8 cellular contexts compared by ENCODE assay signal in the genomic region with DNA sequence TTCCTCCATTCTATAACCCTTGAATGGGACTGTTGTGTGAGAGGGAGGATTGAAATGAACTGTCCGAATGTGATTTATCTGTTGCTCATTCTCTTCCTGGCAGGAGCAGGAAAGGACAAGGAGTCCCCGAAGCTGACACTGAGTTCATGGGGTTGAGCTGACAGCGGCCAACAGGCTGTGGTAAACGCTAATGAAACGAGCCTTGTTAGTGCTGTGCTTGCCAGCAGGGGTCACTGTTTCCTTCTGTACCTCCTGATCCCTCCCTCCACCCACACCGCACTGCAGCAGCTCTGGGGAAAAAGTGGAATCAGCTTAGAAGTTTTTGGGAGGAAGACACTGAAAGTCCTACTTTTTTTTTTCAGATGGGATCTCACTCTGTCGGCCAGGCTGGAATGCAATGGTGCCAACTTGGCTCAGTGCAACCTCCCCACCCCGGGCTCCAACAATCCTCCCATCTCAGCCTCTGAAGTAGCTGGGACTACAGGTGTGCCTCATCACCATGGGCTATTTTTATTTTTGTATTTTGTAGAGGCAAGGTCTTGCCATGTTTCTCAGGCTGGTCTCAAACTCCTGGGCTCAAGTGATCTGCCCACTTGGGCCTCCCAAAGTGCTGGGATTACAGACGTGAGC. TPM values are rescaled to one million over a fixed set of nuclear protein-coding genes. Genes with fewer than 3 reads are reported as not detected.
DNase-seq lines count a peak whose midpoint lies in the region; ATAC-seq and TF ChIP-seq lines count a peak whose summit lies in the region.

No MANE protein-coding gene starts in this region.

- peaks cover 10% of the 10 kb centered on the region for H3K4me1 Mint-ChIP-seq in activated T-cell treated with anti-CD3 and anti-CD28 coated beads, Interleukin-2, amount 50 U/mL, for 72 hours (ENCODE audit: low read depth)
- H3K4me1 Mint-ChIP-seq in neural progenitor cell: no peaks in the 10 kb centered on the region

- H4K20me1 ChIP-seq in OCI-LY7 (ENCODE audit: insufficient read depth, low read length) (no peaks in the 10 kb centered on the region), neural progenitor cell (ENCODE audit: low read depth) (no peaks in the 10 kb centered on the region)

- H3K4me3 Mint-ChIP-seq in activated T-cell treated with anti-CD3 and anti-CD28 coated beads, Interleukin-2, amount 50 U/mL, for 72 hours: no peak overlapping the region
- H3K4me3 Mint-ChIP-seq in neural progenitor cell: no peak overlapping the region

- no peaks in the 10 kb centered on the region for H3K9me2 ChIP-seq in OCI-LY7 (ENCODE audit: insufficient read depth, low read length)

- no peak overlapping the region for H3K9ac ChIP-seq in neural progenitor cell

- peak; percentile 64 for DNase-seq in activated gamma-delta T cell treated with Interleukin-2 at 50 U/mL for 16 hours
- no peak for DNase-seq in activated gamma-delta T cell (lab: John Stamatoyannopoulos, UW)
- peak; percentile 62 for DNase-seq in OCI-LY7 (ENCODE audit: low spot score)
- peak; percentile 63 to 68 for DNase-seq in activated T-cell treated with anti-CD3 and anti-CD28 coated beads, Interleukin-2, amount 50 U/mL, for 72 hours
- DNase-seq in fibroblast of the conjunctiva (ENCODE audit: low read depth): peak; percentile 27
- peak; percentile 86 for DNase-seq in neural progenitor cell (ENCODE audit: low spot score)
- peak; percentile 53 for DNase-seq in stromal cell of bone marrow (ENCODE audit: low read depth)

- no peak overlapping the region for H3K4me2 ChIP-seq in OCI-LY7 (ENCODE audit: low read length)
- H3K4me2 ChIP-seq in neural progenitor cell: no peak overlapping the region

- no peaks in the 10 kb centered on the region for H3K9me3 Mint-ChIP-seq in activated T-cell treated with anti-CD3 and anti-CD28 coated beads, Interleukin-2, amount 50 U/mL, for 72 hours
- H3K9me3 Mint-ChIP-seq in neural progenitor cell: no peaks in the 10 kb centered on the region

- no peaks in the 10 kb centered on the region for H3K27me3 ChIP-seq in neural progenitor cell

- POLR2A ChIA-PET in OCI-LY7 (lab: Charles Lee): no interaction called here

- peak; percentile 46 to 61 for ATAC-seq in activated T-cell treated with anti-CD3 and anti-CD28 coated beads, Interleukin-2, amount 50 U/mL, for 72 hours (replicated peaks in 1 of 2)
- ATAC-seq in HG03460 (IDR thresholded peaks at IDR 0.05; ENCODE audit: unreplicated experiment): no peak

- no peaks in the 10 kb centered on the region for H3K27me3 Mint-ChIP-seq in activated T-cell treated with anti-CD3 and anti-CD28 coated beads, Interleukin-2, amount 50 U/mL, for 72 hours (ENCODE audit: low read depth)
- H3K27me3 Mint-ChIP-seq in neural progenitor cell (ENCODE audit: insufficient read depth, low read depth): no peaks in the 10 kb centered on the region

- no peaks in the 10 kb centered on the region for H3F3A ChIP-seq in neural progenitor cell (ENCODE audit: low read depth)

- peak; percentile 87 for TF ChIP-seq CTCF in OCI-LY7 (conservative IDR thresholded peaks at IDR 0.05; ENCODE audit: low read length)
- peak; percentile 81 for TF ChIP-seq CTCF in neural progenitor cell (IDR thresholded peaks at IDR 0.05)

- intact Hi-C loops in OCI-LY7 (cut with micrococcal nuclease; ENCODE audit: unreplicated experiment): loop anchor here (2.0 kb wide), 1 partner anchor 322 kb away; no protein-coding TSS in a partner anchor

- CTCF ChIA-PET in OCI-LY7 (lab: Charles Lee; ENCODE audit: unreplicated experiment): no interaction called here

- H3K79me2 ChIP-seq in OCI-LY7 (ENCODE audit: insufficient read depth, low read depth, low read length) (no peaks in the 10 kb centered on the region), neural progenitor cell (ENCODE audit: low read depth) (no peaks in the 10 kb centered on the region)

- H3K27ac ChIP-seq in OCI-LY7 (ENCODE audit: low read depth, low read length, poor library complexity, severe bottlenecking): no peak overlapping the region
- H3K27ac ChIP-seq in neural progenitor cell: no peak overlapping the region

- H3K4me1 ChIP-seq in OCI-LY7 (ENCODE audit: insufficient read depth, low read length, poor library complexity, severe bottlenecking) (no peaks in the 10 kb centered on the region), neural progenitor cell (no peaks in the 10 kb centered on the region)

- H3K36me3 Mint-ChIP-seq in activated T-cell treated with anti-CD3 and anti-CD28 coated beads, Interleukin-2, amount 50 U/mL, for 72 hours (ENCODE audit: insufficient read depth in 2 of 2): peaks cover 0 to 2% of the 10 kb centered on the region in 2 donors
- H3K36me3 Mint-ChIP-seq in neural progenitor cell: no peaks in the 10 kb centered on the region

- H3K4me3 ChIP-seq in OCI-LY7 (ENCODE audit: low read depth, low read length, poor library complexity, severe bottlenecking) (no peak overlapping the region), neural progenitor cell (no peak overlapping the region)

- no TSS peak for BruUV-seq in OCI-LY7 (replicated peaks; lab: Mats Ljungman, UMichigan)

- H2AFZ ChIP-seq in OCI-LY7 (ENCODE audit: low read length): no peak overlapping the region
- H2AFZ ChIP-seq in neural progenitor cell (replicated peaks): no peak overlapping the region

- H3K36me3 ChIP-seq in OCI-LY7 (ENCODE audit: insufficient read depth, low read length) (no peaks in the 10 kb centered on the region), neural progenitor cell (no peaks in the 10 kb centered on the region)

- H3K9me3 ChIP-seq in OCI-LY7 (ENCODE audit: low read length) (no peaks in the 10 kb centered on the region), neural progenitor cell (ENCODE audit: low read depth) (no peaks in the 10 kb centered on the region)

- no peak overlapping the region for H3K27ac Mint-ChIP-seq in activated T-cell treated with anti-CD3 and anti-CD28 coated beads, Interleukin-2, amount 50 U/mL, for 72 hours
- H3K27ac Mint-ChIP-seq in neural progenitor cell: no peak overlapping the region

RNA-seq across cellular contexts. Expression of a gene that starts 6.7 kb away (rescaled TPM):
- total RNA-seq in OCI-LY7 (2014; rRNA removed; shearing (Covaris generic)): 11.0 and 14.0 TPM in 2 replicates
- total RNA-seq in OCI-LY7 (2022) (16.0 and 17.5 TPM in 2 replicates), neural progenitor cell (ENCODE audit: low replicate concordance) (17.9 and 22.1 TPM in 2 replicates)
- 10 to 100 TPM; 16.1 to 21.0 TPM for total RNA-seq in activated T-cell treated with anti-CD3 and anti-CD28 coated beads, Interleukin-2, amount 50 U/mL, for 72 hours

RNA-seq across cellular contexts. Expression of a gene that starts 30.1 kb away (rescaled TPM):
- 14.6 and 16.2 TPM in 2 replicates for total RNA-seq in OCI-LY7 (2014; rRNA removed; shearing (Covaris generic))
- 14.2 and 17.4 TPM in 2 replicates for total RNA-seq in OCI-LY7 (2022)
- total RNA-seq in activated T-cell treated with anti-CD3 and anti-CD28 coated beads, Interleukin-2, amount 50 U/mL, for 72 hours: 10 to 100 TPM; 13.4 to 14.6 TPM
- total RNA-seq in neural progenitor cell (ENCODE audit: low replicate concordance): 14.9 and 17.2 TPM in 2 replicates

RNA-seq across cellular contexts. Expression of a gene that starts 42.5 kb away (rescaled TPM):
- total RNA-seq in OCI-LY7 (2014; rRNA removed; shearing (Covaris generic)): 5.9 TPM in 2 replicates
- 6.6 and 6.7 TPM in 2 replicates for total RNA-seq in OCI-LY7 (2022)
- total RNA-seq in activated T-cell treated with anti-CD3 and anti-CD28 coated beads, Interleukin-2, amount 50 U/mL, for 72 hours: 1 to 10 TPM; 7.9 to 8.2 TPM
- 14.2 and 24.3 TPM in 2 replicates for total RNA-seq in neural progenitor cell (ENCODE audit: low replicate concordance)

RNA-seq across cellular contexts. Expression of a gene that starts 59.6 kb away (rescaled TPM):
- 20.2 and 21.0 TPM in 2 replicates for total RNA-seq in OCI-LY7 (2014; rRNA removed; shearing (Covaris generic))
- total RNA-seq in OCI-LY7 (2022) (21.0 and 23.2 TPM in 2 replicates), neural progenitor cell (ENCODE audit: low replicate concordance) (18.0 and 31.8 TPM in 2 replicates)
- 10 to 100 TPM; 20.7 to 27.0 TPM for total RNA-seq in activated T-cell treated with anti-CD3 and anti-CD28 coated beads, Interleukin-2, amount 50 U/mL, for 72 hours
